In the genomic region with DNA sequence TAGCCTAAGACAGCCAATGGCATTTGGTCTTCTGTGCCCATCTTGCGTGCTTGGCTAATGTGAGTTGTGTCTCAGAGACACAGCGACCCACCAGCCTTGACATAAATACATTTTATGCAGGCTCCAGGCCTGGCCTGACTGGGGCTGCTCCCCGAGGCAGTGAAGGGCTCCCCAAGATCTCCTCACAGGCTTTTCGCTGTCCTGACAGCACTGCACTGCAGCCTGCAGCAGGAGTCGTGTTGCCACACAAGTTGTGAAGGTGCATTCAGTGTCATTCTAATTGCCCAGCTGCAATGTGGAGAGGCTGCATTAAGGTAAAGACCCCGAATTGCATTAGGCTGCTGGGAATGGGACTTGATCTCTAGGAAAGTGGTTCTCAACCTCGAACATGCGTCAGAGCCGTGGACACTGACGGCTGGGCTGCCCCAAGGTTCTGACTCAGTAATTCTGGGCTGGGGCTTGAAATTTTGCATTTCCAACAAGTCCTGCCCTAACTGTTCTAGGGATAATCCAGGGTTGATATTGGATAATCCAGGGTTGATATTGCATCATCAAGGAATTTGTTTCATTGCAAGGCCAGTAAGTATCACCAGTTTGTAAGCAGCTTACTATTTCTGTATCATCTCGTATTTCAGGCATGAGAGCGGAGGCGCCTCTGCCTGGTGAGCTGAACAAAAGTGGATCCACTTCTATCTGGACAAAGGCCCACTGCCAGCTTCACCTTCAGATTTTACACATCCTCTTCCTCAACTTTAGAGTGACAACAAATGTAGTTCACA, we compare ENCODE assay signal across 17 cellular contexts.
DNase-seq lines count a peak whose midpoint lies in the region; FAIRE-seq and TF ChIP-seq lines count a peak whose summit lies in the region.
"Had no signal": no experiment of that assay in that cellular context is flagged by ENCODE, and none has a peak within 500 bp of the region (broad histone marks: within the 10 kb centered on the region; RNA-seq: fewer than 3 reads in every experiment).

No MANE protein-coding gene starts in this region.

- no peak for TF ChIP-seq CTCF in brain microvascular endothelial cell (IDR thresholded peaks at IDR 0.05; ENCODE audit: low read depth, low read length, missing control alignments)
- TF ChIP-seq CTCF in liver (IDR thresholded peaks at IDR 0.05; ENCODE audit: low read depth, low read length, missing input control): no peak
- no peak for TF ChIP-seq CTCF in neural progenitor cell (IDR thresholded peaks at IDR 0.05)
- TF ChIP-seq CTCF in progenitor cell of endocrine pancreas (IDR thresholded peaks at IDR 0.05; ENCODE audit: unreplicated experiment): no peak

- no peak overlapping the region for H2AFZ ChIP-seq in neural progenitor cell (replicated peaks)

- no peak overlapping the region for H3K27ac ChIP-seq in brain microvascular endothelial cell
- H3K27ac ChIP-seq in liver (ENCODE audit: low read depth in 1 of 2, low read length in 2 of 2): peak overlapping the region in 1 of 2 donors; percentile 18
- no peak overlapping the region for H3K27ac ChIP-seq in neural progenitor cell
- H3K27ac ChIP-seq: adrenal gland, gastroesophageal sphincter had no signal

- H3K9me3 ChIP-seq in liver (ENCODE audit: control insufficient read depth in 4 of 4, low read length in 3 of 4): peaks cover 9 to 17% (median 10%) of the 10 kb centered on the region in 4 donors
- peaks cover 9% of the 10 kb centered on the region for H3K9me3 ChIP-seq in neural progenitor cell (ENCODE audit: low read depth)

- no peak overlapping the region for H3K27ac Mint-ChIP-seq in neural progenitor cell
- H3K27ac Mint-ChIP-seq in progenitor cell of endocrine pancreas: no peak overlapping the region

- H4K20me1 ChIP-seq in neural progenitor cell (ENCODE audit: low read depth): no peaks in the 10 kb centered on the region

- 76% methylated on average over 13 of the region's 13 CpGs for WGBS in liver

- TF ChIP-seq RAD21 in liver (IDR thresholded peaks at IDR 0.05): peak; percentile 20 to 30

- H3F3A ChIP-seq in neural progenitor cell (ENCODE audit: low read depth): no peaks in the 10 kb centered on the region

- DNase-seq in AG20443 (ENCODE audit: low spot score) (peak; percentile 40), HT1080 (ENCODE audit: low read depth) (peak; percentile 15), brain microvascular endothelial cell (peak; percentile 21), neural progenitor cell (ENCODE audit: low spot score) (no peak), ACHN (no peak), progenitor cell of endocrine pancreas (ENCODE audit: low spot score, unreplicated experiment) (no peak), urothelium cell line (ENCODE audit: low spot score) (no peak)
- DNase-seq: CD4-positive, alpha-beta memory T cell; dermis blood vessel endothelial cell; NCI-H1092 treated with DMSO at 0.1 percent for 48 hours; right cardiac atrium; SHP77 had no signal

- no peaks in the 10 kb centered on the region for H3K4me1 Mint-ChIP-seq in neural progenitor cell
- H3K4me1 Mint-ChIP-seq in progenitor cell of endocrine pancreas (ENCODE audit: low read depth): peaks cover 12% of the 10 kb centered on the region

- H3K4me2 ChIP-seq in neural progenitor cell: no peak overlapping the region

- H3K9me3 Mint-ChIP-seq in neural progenitor cell: peaks cover 43% of the 10 kb centered on the region
- peaks cover 18% of the 10 kb centered on the region for H3K9me3 Mint-ChIP-seq in progenitor cell of endocrine pancreas (ENCODE audit: low read depth)

- H3K4me3 Mint-ChIP-seq in neural progenitor cell (no peak overlapping the region), progenitor cell of endocrine pancreas (ENCODE audit: low read depth) (no peak overlapping the region)
- H3K4me3 Mint-ChIP-seq: CD4-positive, alpha-beta memory T cell had no signal

- H3K4me3 ChIP-seq in brain microvascular endothelial cell (ENCODE audit: low read depth, low read length): no peak overlapping the region
- no peak overlapping the region for H3K4me3 ChIP-seq in liver (ENCODE audit: low read depth in 1 of 3, low read length in 3 of 3)
- H3K4me3 ChIP-seq in neural progenitor cell: no peak overlapping the region
- H3K4me3 ChIP-seq: adrenal gland, gastroesophageal sphincter had no signal

- no peaks in the 10 kb centered on the region for H3K27me3 ChIP-seq in brain microvascular endothelial cell (replicated peaks)
- no peaks in the 10 kb centered on the region for H3K27me3 ChIP-seq in liver (ENCODE audit: control insufficient read depth in 4 of 4, insufficient read depth in 4 of 4, low read length in 3 of 4)
- peaks cover 23% of the 10 kb centered on the region for H3K27me3 ChIP-seq in neural progenitor cell

- no peak overlapping the region for H3K9ac ChIP-seq in liver (ENCODE audit: low read depth in 1 of 2, low read length in 2 of 2)
- no peak overlapping the region for H3K9ac ChIP-seq in neural progenitor cell

- peaks cover 0 to 15% (median 10%) of the 10 kb centered on the region in 4 donors for H3K4me1 ChIP-seq in liver (ENCODE audit: control insufficient read depth in 4 of 4, insufficient read depth in 4 of 4, low read length in 3 of 4)
- no peaks in the 10 kb centered on the region for H3K4me1 ChIP-seq in neural progenitor cell
- H3K4me1 ChIP-seq: adrenal gland had no signal

- H3K36me3 ChIP-seq in brain microvascular endothelial cell (replicated peaks) (no peaks in the 10 kb centered on the region), liver (ENCODE audit: control insufficient read depth in 4 of 4, insufficient read depth in 3 of 4, low read depth in 1 of 4, low read length in 3 of 4) (peaks cover 0 to 3% (median 0%) of the 10 kb centered on the region in 4 donors), neural progenitor cell (no peaks in the 10 kb centered on the region)
- H3K36me3 ChIP-seq: adrenal gland, gastroesophageal sphincter had no signal

- H3K36me3 Mint-ChIP-seq in neural progenitor cell (no peaks in the 10 kb centered on the region), progenitor cell of endocrine pancreas (ENCODE audit: insufficient read depth) (peaks cover 4% of the 10 kb centered on the region)

- H3K79me2 ChIP-seq in neural progenitor cell (ENCODE audit: low read depth): no peaks in the 10 kb centered on the region

- in situ Hi-C loops in brain microvascular endothelial cell (cut with HindIII; ENCODE audit: low pct_ligation_motif_present, low sequenced_read_pairs): no loop called here
- in situ Hi-C loops in ACHN (cut with HindIII; ENCODE audit: low pct_ligation_motif_present, low pct_unique_long_range_greater_than_20kb, low sequenced_read_pairs): no loop called here

- FAIRE-seq in urothelium cell line (lab: Jason Lieb, UNC): no peak
- FAIRE-seq: keratinocyte, TTC549 had no signal

- peaks cover 12% of the 10 kb centered on the region for H3K27me3 Mint-ChIP-seq in neural progenitor cell (ENCODE audit: insufficient read depth, low read depth)
- peaks cover 36% of the 10 kb centered on the region for H3K27me3 Mint-ChIP-seq in progenitor cell of endocrine pancreas

TF ChIP-seq in liver, 16 proteins besides CTCF, POLR2A, EP300 and RAD21 (continues in another document):
- no peak for TF ChIP-seq FOXA1 (IDR thresholded peaks at IDR 0.05)
- TF ChIP-seq HNF4A (conservative IDR thresholded peaks at IDR 0.05): peak in 1 of 2 donors; percentile 57
- TF ChIP-seq GABPA (IDR thresholded peaks at IDR 0.05 in 1 of 2, conservative IDR thresholded peaks at IDR 0.05 in 1 of 2): no peak
- TF ChIP-seq TAF1 (conservative IDR thresholded peaks at IDR 0.05): no peak
- TF ChIP-seq EGR1 (IDR thresholded peaks at IDR 0.05; ENCODE audit: low read depth in 2 of 2): no peak
- TF ChIP-seq SP1 (IDR thresholded peaks at IDR 0.05): no peak
- no peak for TF ChIP-seq FOXA2 (IDR thresholded peaks at IDR 0.05)
- TF ChIP-seq, protein P1, sequence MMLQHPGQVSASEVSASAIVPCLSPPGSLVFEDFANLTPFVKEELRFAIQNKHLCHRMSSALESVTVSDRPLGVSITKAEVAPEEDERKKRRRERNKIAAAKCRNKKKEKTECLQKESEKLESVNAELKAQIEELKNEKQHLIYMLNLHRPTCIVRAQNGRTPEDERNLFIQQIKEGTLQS (IDR thresholded peaks at IDR 0.05): peak; percentile 53
- no peak for TF ChIP-seq NR2F2 (IDR thresholded peaks at IDR 0.05)
- TF ChIP-seq HNF4G (IDR thresholded peaks at IDR 0.05): no peak
- TF ChIP-seq, protein P2, sequence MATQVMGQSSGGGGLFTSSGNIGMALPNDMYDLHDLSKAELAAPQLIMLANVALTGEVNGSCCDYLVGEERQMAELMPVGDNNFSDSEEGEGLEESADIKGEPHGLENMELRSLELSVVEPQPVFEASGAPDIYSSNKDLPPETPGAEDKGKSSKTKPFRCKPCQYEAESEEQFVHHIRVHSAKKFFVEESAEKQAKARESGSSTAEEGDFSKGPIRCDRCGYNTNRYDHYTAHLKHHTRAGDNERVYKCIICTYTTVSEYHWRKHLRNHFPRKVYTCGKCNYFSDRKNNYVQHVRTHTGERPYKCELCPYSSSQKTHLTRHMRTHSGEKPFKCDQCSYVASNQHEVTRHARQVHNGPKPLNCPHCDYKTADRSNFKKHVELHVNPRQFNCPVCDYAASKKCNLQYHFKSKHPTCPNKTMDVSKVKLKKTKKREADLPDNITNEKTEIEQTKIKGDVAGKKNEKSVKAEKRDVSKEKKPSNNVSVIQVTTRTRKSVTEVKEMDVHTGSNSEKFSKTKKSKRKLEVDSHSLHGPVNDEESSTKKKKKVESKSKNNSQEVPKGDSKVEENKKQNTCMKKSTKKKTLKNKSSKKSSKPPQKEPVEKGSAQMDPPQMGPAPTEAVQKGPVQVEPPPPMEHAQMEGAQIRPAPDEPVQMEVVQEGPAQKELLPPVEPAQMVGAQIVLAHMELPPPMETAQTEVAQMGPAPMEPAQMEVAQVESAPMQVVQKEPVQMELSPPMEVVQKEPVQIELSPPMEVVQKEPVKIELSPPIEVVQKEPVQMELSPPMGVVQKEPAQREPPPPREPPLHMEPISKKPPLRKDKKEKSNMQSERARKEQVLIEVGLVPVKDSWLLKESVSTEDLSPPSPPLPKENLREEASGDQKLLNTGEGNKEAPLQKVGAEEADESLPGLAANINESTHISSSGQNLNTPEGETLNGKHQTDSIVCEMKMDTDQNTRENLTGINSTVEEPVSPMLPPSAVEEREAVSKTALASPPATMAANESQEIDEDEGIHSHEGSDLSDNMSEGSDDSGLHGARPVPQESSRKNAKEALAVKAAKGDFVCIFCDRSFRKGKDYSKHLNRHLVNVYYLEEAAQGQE (IDR thresholded peaks at IDR 0.05): no peak

Comparison
In these comparisons a context has a peak if more than half of its experiments do, and no peak if none do; other contexts are left out.
1. DNase-seq: peak in AG20443 (single experiment), HT1080 (single experiment) and brain microvascular endothelial cell (single experiment); none in neural progenitor cell (single experiment), ACHN (single experiment), progenitor cell of endocrine pancreas (single experiment) and urothelium cell line (single experiment).